Comparison of ENCODE assay signal across 1 cellular context in genomic region chr10:22681301-22681700, GRCh38.
TF ChIP-seq lines count a peak whose summit lies in the region.

No MANE protein-coding gene starts in this region.

TF ChIP-seq in HCT116, 20 proteins besides CTCF, POLR2A, EP300 and RAD21 (continued from another document):
- TF ChIP-seq ZBTB33 (IDR thresholded peaks at IDR 0.05; ENCODE audit: extremely low read depth, insufficient replicate concordance, low read length) (no peak), ELF1 (IDR thresholded peaks at IDR 0.05; ENCODE audit: borderline replicate concordance, low read depth) (no peak), EZH2phosphoT487 (IDR thresholded peaks at IDR 0.05; ENCODE audit: borderline replicate concordance) (no peak), POLR2AphosphoS5 (IDR thresholded peaks at IDR 0.05; ENCODE audit: low read depth, low read length) (no peak)
